25 cellular contexts compared by ENCODE assay signal in the genomic region with DNA sequence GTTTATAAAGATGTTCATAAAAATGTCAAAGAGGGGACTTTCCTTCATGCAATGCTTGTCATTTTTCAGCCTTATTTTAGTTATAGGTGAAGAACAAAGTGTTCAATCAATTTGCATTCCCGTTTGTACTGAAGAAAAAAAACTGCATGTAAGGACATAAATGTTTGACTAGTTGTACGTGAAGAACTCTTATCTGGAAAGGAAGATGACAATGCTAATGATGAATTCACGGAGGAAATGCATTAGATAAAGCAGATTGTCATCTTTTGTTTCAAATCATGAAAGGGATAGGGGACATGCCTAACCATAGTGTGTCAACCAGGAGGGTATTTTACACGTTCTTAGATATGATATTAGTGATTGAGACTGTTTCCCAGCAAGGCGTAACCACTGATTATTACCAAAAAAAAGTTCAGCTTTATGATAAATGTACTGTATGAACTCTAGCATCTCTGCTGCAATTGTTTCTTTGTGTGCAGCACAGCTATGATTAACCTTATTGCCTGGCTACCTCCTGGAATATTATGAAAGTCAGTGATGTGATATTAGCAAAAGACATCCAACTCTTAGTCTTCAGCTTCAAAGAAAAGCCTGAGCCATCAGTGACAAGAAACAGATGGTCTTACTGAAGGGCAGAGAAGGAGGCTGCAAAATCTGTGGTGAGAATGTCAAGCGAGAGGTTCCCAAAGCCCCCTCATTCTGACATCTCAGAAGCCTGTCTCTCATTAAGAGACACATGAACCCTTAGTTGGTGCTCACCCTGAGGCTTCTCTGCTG.
DNase-seq lines count a peak whose midpoint lies in the region; TF ChIP-seq lines count a peak whose summit lies in the region.
"Had no signal": no experiment of that assay in that cellular context is flagged by ENCODE, and none has a peak within 500 bp of the region (broad histone marks: within the 10 kb centered on the region; RNA-seq: fewer than 3 reads in every experiment).

No MANE protein-coding gene starts in this region.

- no peak for TF ChIP-seq CTCF in mesothelial cell of epicardium (IDR thresholded peaks at IDR 0.05; ENCODE audit: unreplicated experiment)
- no peak for TF ChIP-seq CTCF in transverse colon (IDR thresholded peaks at IDR 0.05)

- no peak for TF ChIP-seq POLR2A in transverse colon (IDR thresholded peaks at IDR 0.05)

- peak overlapping the region; percentile 38 to 51 (median 48) for H3K27ac ChIP-seq in transverse colon
- H3K27ac ChIP-seq: cardiac muscle cell, heart right ventricle, HL-60, psoas muscle, VCaP had no signal

- intact Hi-C loops in transverse colon (cut with DNase I; ENCODE audit: low total_unique reads): no loop called here

- in situ Hi-C loops in transverse colon (cut with MboI; ENCODE audit: low pct_ligation_motif_present in 1 of 4, low pct_unique_long_range_greater_than_20kb in 1 of 4, low sequenced_read_pairs in 3 of 4): no loop called here

- H3K27me3 Mint-ChIP-seq in mesothelial cell of epicardium (ENCODE audit: low read depth): no peaks in the 10 kb centered on the region
- H3K27me3 Mint-ChIP-seq: activated CD4-positive, alpha-beta T cell treated with anti-CD3 and anti-CD28 coated beads, Interleukin-2, amount 10 ng/mL, durations not matched to agents 7 days and 5 days had no signal

- H3K4me3 Mint-ChIP-seq in mesothelial cell of epicardium: peak overlapping the region; percentile 3
- H3K4me3 Mint-ChIP-seq: activated CD4-positive, alpha-beta T cell treated with anti-CD3 and anti-CD28 coated beads, Interleukin-2, amount 10 ng/mL, durations not matched to agents 7 days and 5 days; activated T-cell treated with anti-CD3 and anti-CD28 coated beads, Interleukin-2, amount 50 U/mL, for 72 hours; CD14-positive monocyte; T-helper 1 cell treated with Interleukin-12 subunit alpha and Interleukin-12 subunit beta and Interleukin-4 antibody, amounts not matched to agents 30 μg/mL and 1 μg/mL, for 36 hours had no signal

- peaks cover 42% of the 10 kb centered on the region for H3K4me1 Mint-ChIP-seq in mesothelial cell of epicardium
- H3K4me1 Mint-ChIP-seq: activated CD4-positive, alpha-beta T cell treated with anti-CD3 and anti-CD28 coated beads, Interleukin-2, amount 10 ng/mL, durations not matched to agents 7 days and 5 days had no signal

- peak; percentile 52 for DNase-seq in adipocyte (ENCODE audit: low read depth)
- peak; percentile 21 for DNase-seq in fibroblast of gingiva (ENCODE audit: low read depth)
- no peak for DNase-seq in mesothelial cell of epicardium (ENCODE audit: low spot score in 2 of 2, unreplicated experiment in 2 of 2)
- no peak for DNase-seq in transverse colon
- no peak for DNase-seq in NCI-H1105 treated with DMSO at 0.1 percent for 48 hours (lab: John Stamatoyannopoulos, UW)
- no peak for DNase-seq in activated CD4-positive, alpha-beta T cell treated with anti-CD3 and anti-CD28 coated beads for 48 hours
- DNase-seq in H4 (ENCODE audit: low spot score): no peak
- DNase-seq: activated CD4-positive, alpha-beta T cell treated with anti-CD3 and anti-CD28 coated beads, Interleukin-2, amount 10 ng/mL, durations not matched to agents 7 days and 5 days; activated naive CD4-positive, alpha-beta T cell treated with Interleukin-2 at 50 U/mL for 16 hours; activated T-cell treated with anti-CD3 and anti-CD28 coated beads, Interleukin-2, amount 50 U/mL, for 72 hours; Calu3; cortex of kidney; DND-41; heart right ventricle; NCI-H187; NCI-H526 treated with DMSO at 0.1 percent for 48 hours; psoas muscle; stimulated activated CD4-positive, alpha-beta T cell treated with anti-CD3 and anti-CD28 coated beads, Interleukin-2, amount 100 ng/mL, for 24 hours had no signal

- H3K4me3 ChIP-seq in adipocyte (ENCODE audit: low read length): no peak overlapping the region
- no peak overlapping the region for H3K4me3 ChIP-seq in transverse colon
- H3K4me3 ChIP-seq: cardiac muscle cell, GM12878, HAP-1, heart right ventricle had no signal

- H3K27me3 ChIP-seq in adipocyte (replicated peaks; ENCODE audit: control insufficient read depth, insufficient read depth, low read length) (no peaks in the 10 kb centered on the region), transverse colon (no peaks in the 10 kb centered on the region)
- H3K27me3 ChIP-seq: cardiac muscle cell, heart right ventricle had no signal

- TF ChIP-seq EP300 in transverse colon (IDR thresholded peaks at IDR 0.05; ENCODE audit: low read depth): no peak

- no peaks in the 10 kb centered on the region for H3K36me3 Mint-ChIP-seq in mesothelial cell of epicardium
- H3K36me3 Mint-ChIP-seq: CD14-positive monocyte had no signal

- H3K9ac ChIP-seq in adipocyte (ENCODE audit: low read length): no peak overlapping the region

- H3K9me3 ChIP-seq in adipocyte (ENCODE audit: control insufficient read depth, low read length): no peaks in the 10 kb centered on the region
- no peaks in the 10 kb centered on the region for H3K9me3 ChIP-seq in transverse colon
- H3K9me3 ChIP-seq: HAP-1, heart right ventricle, psoas muscle had no signal

- peak overlapping the region; percentile 91 for H3K27ac Mint-ChIP-seq in mesothelial cell of epicardium
- H3K27ac Mint-ChIP-seq: activated T-cell treated with anti-CD3 and anti-CD28 coated beads, Interleukin-2, amount 50 U/mL, for 72 hours; T-helper 1 cell treated with Interleukin-12 subunit alpha and Interleukin-12 subunit beta and Interleukin-4 antibody, amounts not matched to agents 30 μg/mL and 1 μg/mL, for 36 hours had no signal

- H3K4me1 ChIP-seq in adipocyte (ENCODE audit: control insufficient read depth, insufficient read depth, low read length): peaks cover 10% of the 10 kb centered on the region
- H3K4me1 ChIP-seq in transverse colon: peaks cover 3 to 18% (median 5%) of the 10 kb centered on the region in 4 donors
- H3K4me1 ChIP-seq: psoas muscle had no signal

- peaks cover 5% of the 10 kb centered on the region for H3K9me3 Mint-ChIP-seq in mesothelial cell of epicardium
- H3K9me3 Mint-ChIP-seq: activated CD4-positive, alpha-beta T cell treated with anti-CD3 and anti-CD28 coated beads, Interleukin-2, amount 10 ng/mL, durations not matched to agents 7 days and 5 days; activated T-cell treated with anti-CD3 and anti-CD28 coated beads, Interleukin-2, amount 50 U/mL, for 72 hours; T-helper 1 cell treated with Interleukin-12 subunit alpha and Interleukin-12 subunit beta and Interleukin-4 antibody, amounts not matched to agents 30 μg/mL and 1 μg/mL, for 36 hours had no signal

- 63% methylated on average over 6 of the region's 6 CpGs for WGBS in transverse colon (ENCODE audit: low coverage in 1 of 2), 2 donors

- no peaks in the 10 kb centered on the region for H3K36me3 ChIP-seq in adipocyte (ENCODE audit: control insufficient read depth, insufficient read depth, low read length, severe bottlenecking)
- no peaks in the 10 kb centered on the region for H3K36me3 ChIP-seq in transverse colon
- H3K36me3 ChIP-seq: cardiac muscle cell, HAP-1, heart right ventricle had no signal

Comparison
In these comparisons a context has a peak if more than half of its experiments do, and no peak if none do; other contexts are left out.
1. DNase-seq: peak in adipocyte (single experiment) and fibroblast of gingiva (single experiment); none in mesothelial cell of epicardium (0 of 2), transverse colon (single experiment), NCI-H1105 treated with DMSO at 0.1 percent for 48 hours (single experiment), activated CD4-positive, alpha-beta T cell treated with anti-CD3 and anti-CD28 coated beads for 48 hours (single experiment) and H4 (single experiment).